In the genomic region with DNA sequence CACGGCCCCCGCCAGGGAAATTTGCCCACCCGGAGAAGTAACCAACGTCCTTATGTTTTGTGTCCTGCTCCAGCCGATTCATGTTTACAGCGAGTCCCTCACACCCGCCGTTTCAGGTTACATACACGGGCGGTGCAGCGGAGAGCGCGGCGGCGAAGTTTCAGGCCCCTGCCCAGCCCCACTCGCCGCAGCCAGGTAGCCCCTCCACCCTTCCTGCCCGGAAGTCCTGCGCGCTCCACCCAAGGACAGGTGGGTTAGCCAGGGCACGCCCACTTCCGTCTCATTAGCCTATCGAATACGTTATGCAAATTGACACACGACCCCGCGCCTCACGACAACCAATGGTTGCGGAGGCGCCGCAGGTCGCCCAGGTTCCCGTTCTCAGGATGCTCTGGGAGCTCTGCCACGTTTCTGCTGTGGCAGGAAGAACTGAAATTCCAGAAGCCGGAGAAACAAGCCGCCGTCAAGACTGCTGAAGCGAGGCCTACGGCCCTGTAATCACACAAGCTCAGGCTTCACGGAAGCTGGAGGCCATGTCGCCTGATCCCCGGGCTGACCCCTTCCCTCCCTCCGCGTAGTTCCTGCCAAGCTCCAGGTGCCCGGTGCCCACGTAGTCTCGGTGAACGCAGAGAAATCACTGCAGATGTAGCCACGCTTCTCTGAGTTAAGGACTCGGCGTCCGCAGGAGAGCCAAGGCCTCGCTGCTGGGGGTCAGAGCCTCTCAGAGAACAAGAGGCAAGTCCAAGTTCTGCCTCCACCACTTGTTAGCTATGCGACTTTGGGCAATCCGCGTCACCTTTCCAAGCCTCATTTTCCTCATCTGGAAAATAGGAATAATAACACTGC, we compare ENCODE assay signal across 8 cellular contexts. TPM values are rescaled to one million over a fixed set of nuclear protein-coding genes. Genes with fewer than 3 reads are reported as not detected.
DNase-seq lines count a peak whose midpoint lies in the region; ATAC-seq and TF ChIP-seq lines count a peak whose summit lies in the region.

No MANE protein-coding gene starts in this region.

- H3K4me3 Mint-ChIP-seq in chondrocyte (ENCODE audit: unreplicated experiment): peak overlapping the region; percentile 36

- H3K27ac Mint-ChIP-seq in chondrocyte (ENCODE audit: unreplicated experiment): peak overlapping the region; percentile 85

- peaks cover 7% of the 10 kb centered on the region for H3K4me1 Mint-ChIP-seq in chondrocyte (ENCODE audit: low read depth)

- no peaks in the 10 kb centered on the region for H3K36me3 Mint-ChIP-seq in chondrocyte (ENCODE audit: low read depth)

- ATAC-seq in left lobe of liver: peak; percentile 99
- no peak for ATAC-seq in HG02623 (IDR thresholded peaks at IDR 0.05; ENCODE audit: unreplicated experiment)
- ATAC-seq in GM21367 (IDR thresholded peaks at IDR 0.05; ENCODE audit: unreplicated experiment): no peak

- TF ChIP-seq CTCF in chondrocyte (IDR thresholded peaks at IDR 0.05): no peak

- DNase-seq in COR-L47 (lab: John Stamatoyannopoulos, UW) (peak; percentile 100), NCI-H1092 (lab: John Stamatoyannopoulos, UW) (peak; percentile 93), chondrocyte (ENCODE audit: low spot score) (no peak), left lobe of liver (ENCODE audit: low spot score) (peak; percentile 95)
- DNase-seq in activated CD4-positive, alpha-beta T cell treated with anti-CD3 and anti-CD28 coated beads for 1 hour: peak; percentile 37
- DNase-seq in stimulated activated CD4-positive, alpha-beta T cell treated with anti-CD3 and anti-CD28 coated beads, Interleukin-2, amount 100 ng/mL, for 4 hours (ENCODE audit: low read depth): peak; percentile 61

- no peaks in the 10 kb centered on the region for H3K27me3 Mint-ChIP-seq in chondrocyte (ENCODE audit: low read depth)

- H3K9me3 Mint-ChIP-seq in chondrocyte (ENCODE audit: low read depth): no peaks in the 10 kb centered on the region

RNA-seq across cellular contexts. Expression of gene MYH9, which starts 22.4 kb away (rescaled TPM):
- total RNA-seq in chondrocyte (1,046 to 1,908 TPM (median 1,853 TPM) in 3 replicates), left lobe of liver (204 TPM)
